Comparison of ENCODE assay signal across 8 cellular contexts in genomic region chr1:179142889-179143299, GRCh38.
DNase-seq lines count a peak whose midpoint lies in the region; ATAC-seq lines count a peak whose summit lies in the region.

No MANE protein-coding gene starts in this region.

- peaks cover 0 to 16% (median 5%) of the 10 kb centered on the region in 5 donors for H3K4me1 ChIP-seq in subcutaneous abdominal adipose tissue (ENCODE audit: control insufficient read depth in 5 of 5, insufficient read depth in 5 of 5, low read length in 5 of 5)

- H3K4me1 Mint-ChIP-seq in activated naive CD4-positive, alpha-beta T cell treated with anti-CD3 and anti-CD28 coated beads, Interleukin-2, amount 50 U/mL, for 24 hours, result peaks cover 51% of the 10 kb centered on the region
- H3K4me1 Mint-ChIP-seq in activated T-helper 17 cell treated with anti-CD3 and anti-CD28 coated beads, Interleukin-2, amount 50 U/mL, for 72 hours, result peaks cover 16% of the 10 kb centered on the region

- H3K27me3 Mint-ChIP-seq in activated naive CD4-positive, alpha-beta T cell treated with anti-CD3 and anti-CD28 coated beads, Interleukin-2, amount 50 U/mL, for 24 hours, result no peaks in the 10 kb centered on the region
- no peaks in the 10 kb centered on the region for H3K27me3 Mint-ChIP-seq in activated T-helper 17 cell treated with anti-CD3 and anti-CD28 coated beads, Interleukin-2, amount 50 U/mL, for 72 hours

- peak overlapping the region; percentile 55 to 74 (median 62) for H3K4me3 ChIP-seq in subcutaneous abdominal adipose tissue (ENCODE audit: low read depth in 1 of 5, low read length in 5 of 5)

- no peak for DNase-seq in activated naive CD4-positive, alpha-beta T cell treated with anti-CD3 and anti-CD28 coated beads, Interleukin-2, amount 50 U/mL, for 16 hours
- DNase-seq in hepatic stellate cell (ENCODE audit: low spot score) (peak; percentile 66), middle frontal gyrus (ENCODE audit: extremely low spot score, low spot score) (no peak), NCI-H510A (lab: John Stamatoyannopoulos, UW) (no peak)

- peak overlapping the region; percentile 93 for H3K27ac ChIP-seq in subcutaneous abdominal adipose tissue (ENCODE audit: low read depth, low read length)

- no peaks in the 10 kb centered on the region for H3K9me3 ChIP-seq in subcutaneous abdominal adipose tissue (ENCODE audit: control insufficient read depth in 5 of 5, low read length in 5 of 5)

- H3K36me3 ChIP-seq in subcutaneous abdominal adipose tissue (ENCODE audit: control insufficient read depth in 5 of 5, insufficient read depth in 5 of 5, low read length in 5 of 5), result peaks cover 0 to 5% (median 0%) of the 10 kb centered on the region in 5 donors

- peaks cover 5% of the 10 kb centered on the region for H3K36me3 Mint-ChIP-seq in activated naive CD4-positive, alpha-beta T cell treated with anti-CD3 and anti-CD28 coated beads, Interleukin-2, amount 50 U/mL, for 24 hours
- H3K36me3 Mint-ChIP-seq in activated T-helper 17 cell treated with anti-CD3 and anti-CD28 coated beads, Interleukin-2, amount 50 U/mL, for 72 hours (ENCODE audit: low read depth), result no peaks in the 10 kb centered on the region

- H3K9ac ChIP-seq in subcutaneous abdominal adipose tissue (ENCODE audit: low read length in 5 of 5), result peak overlapping the region; percentile 18 to 85 (median 74)

- peak; percentile 11 for ATAC-seq in activated T-helper 17 cell treated with anti-CD3 and anti-CD28 coated beads, Interleukin-2, amount 50 U/mL, for 72 hours (replicated peaks)
- ATAC-seq in HG03196 (IDR thresholded peaks at IDR 0.05; ENCODE audit: unreplicated experiment), result no peak

- H3K27ac Mint-ChIP-seq in activated naive CD4-positive, alpha-beta T cell treated with anti-CD3 and anti-CD28 coated beads, Interleukin-2, amount 50 U/mL, for 24 hours, result peak overlapping the region; percentile 89
- peak overlapping the region; percentile 60 for H3K27ac Mint-ChIP-seq in activated T-helper 17 cell treated with anti-CD3 and anti-CD28 coated beads, Interleukin-2, amount 50 U/mL, for 72 hours

- H3K9me3 Mint-ChIP-seq in activated naive CD4-positive, alpha-beta T cell treated with anti-CD3 and anti-CD28 coated beads, Interleukin-2, amount 50 U/mL, for 24 hours, result no peaks in the 10 kb centered on the region
- H3K9me3 Mint-ChIP-seq in activated T-helper 17 cell treated with anti-CD3 and anti-CD28 coated beads, Interleukin-2, amount 50 U/mL, for 72 hours, result no peaks in the 10 kb centered on the region

- H3K27me3 ChIP-seq in subcutaneous abdominal adipose tissue (ENCODE audit: control insufficient read depth in 5 of 5, insufficient read depth in 4 of 5, low read length in 5 of 5), result no peaks in the 10 kb centered on the region

- peak overlapping the region; percentile 74 for H3K4me3 Mint-ChIP-seq in activated naive CD4-positive, alpha-beta T cell treated with anti-CD3 and anti-CD28 coated beads, Interleukin-2, amount 50 U/mL, for 24 hours
- H3K4me3 Mint-ChIP-seq in activated T-helper 17 cell treated with anti-CD3 and anti-CD28 coated beads, Interleukin-2, amount 50 U/mL, for 72 hours, result peak overlapping the region; percentile 80
